In the genomic region with DNA sequence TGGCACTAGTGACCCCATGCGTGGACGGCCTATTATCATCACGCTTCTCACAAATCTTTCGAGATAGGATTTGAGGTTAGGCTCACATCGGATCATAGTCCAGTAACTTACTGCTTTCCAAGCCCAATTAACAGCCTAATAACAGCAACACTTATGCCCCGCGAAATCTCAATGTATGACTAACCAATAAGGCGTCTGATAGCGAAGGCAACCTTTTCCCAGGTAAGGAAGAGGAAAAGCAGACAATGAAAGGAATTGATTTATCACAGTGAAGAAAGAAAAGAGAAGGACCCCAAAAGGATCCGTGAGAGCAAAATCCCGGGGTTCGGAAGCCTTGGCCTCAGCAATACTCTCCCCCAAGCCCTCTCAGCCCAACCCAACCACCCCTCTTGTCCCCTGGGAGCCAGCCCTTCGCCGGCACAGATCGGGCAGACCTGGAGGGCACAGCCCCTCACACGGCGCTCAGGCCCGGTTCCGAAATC, we compare ENCODE assay signal across 8 cellular contexts. TPM values are rescaled to one million over a fixed set of nuclear protein-coding genes. Genes with fewer than 3 reads are reported as not detected.
DNase-seq lines count a peak whose midpoint lies in the region; ATAC-seq, FAIRE-seq and TF ChIP-seq lines count a peak whose summit lies in the region.

No MANE protein-coding gene starts in this region.

- no peak for FAIRE-seq in HTR-8/SVneo (lab: Jason Lieb, UNC)

- H3K4me1 Mint-ChIP-seq in endodermal cell, result peaks cover 11% of the 10 kb centered on the region

- peak overlapping the region; percentile 99 for H3K4me3 Mint-ChIP-seq in endodermal cell

- peak; percentile 23 for DNase-seq in NCI-H2196 (lab: John Stamatoyannopoulos, UW; ENCODE audit: unreplicated experiment)
- no peak for DNase-seq in NCI-H2196 treated with DMSO at 0.1 percent for 48 hours (lab: John Stamatoyannopoulos, UW; ENCODE audit: unreplicated experiment)
- peak; percentile 48 for DNase-seq in RKO (ENCODE audit: low spot score)
- DNase-seq in endodermal cell, result no peak
- DNase-seq in mucosa of descending colon, result peak in 1 of 3 donors; percentile 16
- no peak for DNase-seq in HTR-8/SVneo (ENCODE audit: insufficient read length, low spot score)
- DNase-seq in H4 (ENCODE audit: low spot score), result no peak

- H3K36me3 Mint-ChIP-seq in endodermal cell (ENCODE audit: low read depth), result no peaks in the 10 kb centered on the region

- H3K27ac Mint-ChIP-seq in endodermal cell, result peak overlapping the region; percentile 99

- H3K9ac ChIP-seq in endodermal cell (ENCODE audit: extremely low read depth, low read length, poor library complexity, severe bottlenecking), result peak overlapping the region; percentile 98

- TF ChIP-seq CTCF in endodermal cell (conservative IDR thresholded peaks at IDR 0.05) (no peak), mucosa of descending colon (IDR thresholded peaks at IDR 0.05) (no peak)

- H3K9me3 Mint-ChIP-seq in endodermal cell, result no peaks in the 10 kb centered on the region

- peaks cover 21% of the 10 kb centered on the region for H3K27me3 Mint-ChIP-seq in endodermal cell (ENCODE audit: insufficient read depth)

- H3K4me3 ChIP-seq in endodermal cell (ENCODE audit: low read length) (peak overlapping the region; percentile 96), mucosa of descending colon (peak overlapping the region; percentile 47)

- H3K27me3 ChIP-seq in endodermal cell (ENCODE audit: control insufficient read depth, insufficient read depth, low read length, poor library complexity, severe bottlenecking), result peaks cover 6% of the 10 kb centered on the region

- H3K4me1 ChIP-seq in endodermal cell (ENCODE audit: control insufficient read depth, insufficient read depth, low read length) (peaks cover 4% of the 10 kb centered on the region), mucosa of descending colon (ENCODE audit: low read depth) (peaks cover 29% of the 10 kb centered on the region)

- intact Hi-C loops in mucosa of descending colon (cut with DNase I, micrococcal nuclease), result no loop called here

- H3K36me3 ChIP-seq in endodermal cell (ENCODE audit: control insufficient read depth, insufficient read depth, low read length) (peaks cover 5% of the 10 kb centered on the region), mucosa of descending colon (ENCODE audit: low read depth) (no peaks in the 10 kb centered on the region)

- no peaks in the 10 kb centered on the region for H3K9me3 ChIP-seq in endodermal cell (ENCODE audit: control insufficient read depth, low read length)
- no peaks in the 10 kb centered on the region for H3K9me3 ChIP-seq in mucosa of descending colon

- peak overlapping the region; percentile 95 for H3K27ac ChIP-seq in endodermal cell (ENCODE audit: low read depth, low read length)

- ATAC-seq in HG02759 (IDR thresholded peaks at IDR 0.05; ENCODE audit: unreplicated experiment), result peak; percentile 25
- ATAC-seq in mucosa of descending colon, result peak; percentile 42

- WGBS in endodermal cell (ENCODE audit: insufficient coverage in 1 of 2, insufficient read length in 1 of 2), 2 experiments, result 0 to 1% methylated on average over 12 to 19 of the region's 19 CpGs

RNA-seq across cellular contexts. Expression of a gene that starts 0.6 kb away (rescaled TPM):
- total RNA-seq in endodermal cell (10 to 100 TPM; 49.9 to 55.2 TPM), mucosa of descending colon (10 to 100 TPM; 34.8 to 48.4 (median 36.3) TPM)
- polyA plus RNA-seq in endodermal cell (2013, experiment 1 of 2), result 33.0 TPM
- polyA plus RNA-seq in endodermal cell (2013, experiment 2 of 2), result 31.2 TPM
- total RNA-seq in H4 (2014; rRNA removed; shearing (Covaris generic)), result 7.4 and 15.0 TPM in 2 replicates

RNA-seq across cellular contexts. Expression of a gene that starts 54.6 kb away (rescaled TPM):
- total RNA-seq in endodermal cell, result 10 to 100 TPM; 20.6 to 21.9 TPM
- 65.2 TPM for polyA plus RNA-seq in endodermal cell (2013, experiment 1 of 2)
- 64.6 TPM for polyA plus RNA-seq in endodermal cell (2013, experiment 2 of 2)
- 1 to 10 TPM in 2 of 3 donors, under 1 TPM in 1; 0.58 to 3.0 (median 1.5) TPM for total RNA-seq in mucosa of descending colon
- total RNA-seq in H4 (2014; rRNA removed; shearing (Covaris generic)), result 5.9 and 6.2 TPM in 2 replicates

Comparison
In these comparisons a context has a peak if more than half of its experiments do, and no peak if none do; other contexts are left out.
1. DNase-seq: peak in NCI-H2196 (single experiment) and RKO (single experiment); none in NCI-H2196 treated with DMSO at 0.1 percent for 48 hours (single experiment), endodermal cell (single experiment), HTR-8/SVneo (single experiment) and H4 (single experiment).